ENCODE assay signal across 7 cellular contexts in the genomic region with DNA sequence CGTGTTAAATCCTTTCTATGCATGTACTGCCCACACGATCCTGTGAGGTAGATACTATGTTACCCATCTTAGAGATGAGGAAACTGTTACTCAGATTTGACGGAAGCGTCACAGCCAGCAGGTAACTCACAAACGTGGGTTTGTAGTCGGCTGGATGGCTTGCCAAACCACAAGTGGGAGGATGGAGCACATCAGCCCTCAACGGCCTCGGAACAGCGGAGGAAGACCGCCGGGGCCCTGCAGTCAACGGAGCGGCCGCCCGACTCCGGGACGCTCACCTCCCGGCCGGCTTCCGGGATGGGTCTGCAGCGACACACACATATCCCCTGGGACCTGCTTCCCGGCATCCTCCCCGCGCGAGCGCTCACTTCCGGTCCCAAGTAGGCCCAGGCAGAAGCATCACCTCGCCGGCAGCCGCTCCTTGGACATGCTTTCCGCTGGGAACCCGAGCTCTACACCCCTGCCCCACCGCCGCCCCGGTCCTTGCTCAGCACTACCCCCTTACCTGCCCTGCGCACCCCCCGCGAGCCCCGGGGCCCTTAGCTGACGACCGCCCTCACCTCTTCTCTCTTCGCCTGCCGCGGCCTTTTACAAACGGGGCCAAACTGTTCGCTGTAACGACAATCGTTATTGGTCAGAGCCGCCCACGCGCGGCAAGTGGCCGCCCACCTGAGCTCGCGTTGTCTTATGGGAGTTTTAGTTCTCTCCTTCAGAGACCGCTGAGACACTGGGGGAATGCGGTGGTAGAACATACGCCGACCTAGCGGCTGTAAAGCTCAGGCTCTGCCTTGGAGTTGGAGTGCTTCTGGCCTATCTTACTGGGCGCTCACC. TPM values are rescaled to one million over a fixed set of nuclear protein-coding genes. Genes with fewer than 3 reads are reported as not detected.
DNase-seq lines count a peak whose midpoint lies in the region; ATAC-seq, FAIRE-seq and TF ChIP-seq lines count a peak whose summit lies in the region.

A gene (minus strand): TSS at position 607 of the 831 bp plus-strand sequence. CDS start 9,034 bp downstream, outside the sequence.

- TF ChIP-seq CTCF in astrocyte of the cerebellum (IDR thresholded peaks at IDR 0.05; ENCODE audit: low read depth, low read length, missing control alignments), result peak; percentile 15

- in situ Hi-C loops in astrocyte of the cerebellum (cut with HindIII; ENCODE audit: low sequenced_read_pairs), result no loop called here

- peak; percentile 94 for DNase-seq in GM18507 (ENCODE audit: extremely low spot score, insufficient read length, low read depth)
- peak; percentile 77 for DNase-seq in NCI-H2029 treated with DMSO at 0.1 percent for 48 hours (lab: John Stamatoyannopoulos, UW)
- peak; percentile 85 for DNase-seq in T-helper 9 cell
- peak; percentile 93 for DNase-seq in astrocyte of the cerebellum (ENCODE audit: low read depth)
- DNase-seq in hepatic stellate cell (ENCODE audit: low spot score), result peak; percentile 99
- DNase-seq in renal cortical epithelial cell (ENCODE audit: low read depth), result peak; percentile 94

- H3K4me3 ChIP-seq in astrocyte of the cerebellum (ENCODE audit: low read depth, low read length), result peak within 1 kb of the TSS; percentile 79

- peak; percentile 83 for ATAC-seq in HG02981 (IDR thresholded peaks at IDR 0.05; ENCODE audit: unreplicated experiment)

- FAIRE-seq in GM18507 (lab: Jason Lieb, UNC), result peak; percentile 97

RNA-seq across cellular contexts. Expression of the gene that starts here (rescaled TPM):
- total RNA-seq in renal cortical epithelial cell, result 8.9 and 20.8 TPM in 2 replicates

Comparison
In these comparisons a context has a peak if more than half of its experiments do, and no peak if none do; other contexts are left out.
1. Peak in every context shown above with its lines: DNase-seq, ATAC-seq and H3K4me3 ChIP-seq.